8 cellular contexts compared by ENCODE assay signal in the genomic region with DNA sequence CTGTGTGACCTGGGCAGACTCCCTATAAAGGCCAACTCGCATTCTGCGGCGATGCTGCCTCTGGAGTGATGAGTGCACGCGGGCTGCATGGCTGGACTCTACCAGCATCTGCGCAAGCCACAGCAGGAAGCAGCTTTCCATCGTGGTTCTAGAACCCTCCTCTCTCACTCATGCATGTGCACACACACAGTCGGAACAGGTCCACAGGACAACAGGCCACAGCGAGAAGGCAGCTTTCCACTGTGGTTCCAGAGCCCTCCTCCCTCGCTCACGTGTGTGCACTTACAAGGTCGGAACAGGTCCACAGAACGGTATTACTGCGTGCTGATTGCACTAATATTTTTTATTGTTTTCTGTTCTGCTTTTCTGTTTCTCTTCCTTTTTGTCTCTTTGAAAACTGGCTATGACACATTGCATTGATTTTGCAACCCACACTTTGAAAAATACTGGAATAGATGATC.
DNase-seq lines count a peak whose midpoint lies in the region; ATAC-seq, FAIRE-seq and TF ChIP-seq lines count a peak whose summit lies in the region.
"Not testable (repeated sequence)": the region's sequence is repeated elsewhere in the genome, so short reads cannot be mapped to it uniquely, and the experiment has no call there.

No MANE protein-coding gene starts in this region.

- H2AFZ ChIP-seq in OCI-LY1 (ENCODE audit: low read length): not testable (repeated sequence)

- not testable (repeated sequence) for TF ChIP-seq CTCF in GM12865 (IDR thresholded peaks at IDR 0.05; ENCODE audit: insufficient read depth, low read depth, low read length, missing control alignments); OCI-LY1 (IDR thresholded peaks at IDR 0.05; ENCODE audit: low read length); kidney (IDR thresholded peaks at IDR 0.05; ENCODE audit: borderline replicate concordance, extremely low read depth, insufficient read depth); upper lobe of right lung (IDR thresholded peaks at IDR 0.05)

- peak overlapping the region; percentile 91 for H3K27ac ChIP-seq in OCI-LY1 (ENCODE audit: low read depth, low read length, poor library complexity, severe bottlenecking)
- not testable (repeated sequence) for H3K27ac ChIP-seq in kidney (ENCODE audit: low read depth in 2 of 2, low read length in 2 of 2); upper lobe of right lung

- not testable (repeated sequence) for H3K9me3 ChIP-seq in OCI-LY1 (ENCODE audit: low read length); kidney (ENCODE audit: control insufficient read depth in 1 of 2, low read length in 2 of 2); upper lobe of right lung

- peak; percentile 73 for DNase-seq in GM12865 (ENCODE audit: low read depth)
- peak; percentile 42 for DNase-seq in kidney
- not testable (repeated sequence) for DNase-seq in upper lobe of right lung

- not testable (repeated sequence) for H3K27me3 ChIP-seq in OCI-LY1 (ENCODE audit: insufficient read depth, low read length); upper lobe of right lung

- intact Hi-C loops in kidney (cut with DNase I); upper lobe of right lung (cut with DNase I): not testable (repeated sequence)

- H3K36me3 ChIP-seq in OCI-LY1 (ENCODE audit: insufficient read depth, low read length): peaks cover 15% of the 10 kb centered on the region; the same call in 1 of the 2 replicates
- H3K36me3 ChIP-seq in kidney (ENCODE audit: control insufficient read depth in 1 of 2, insufficient read depth in 2 of 2, low read length in 2 of 2); upper lobe of right lung: not testable (repeated sequence)

- peak; percentile 15 for TF ChIP-seq POLR2A in GM19193 (IDR thresholded peaks at IDR 0.05; ENCODE audit: extremely low read depth, insufficient read depth, insufficient read length)

- not testable (repeated sequence) for H3K79me2 ChIP-seq in OCI-LY1 (ENCODE audit: insufficient read depth, low read length)

- peaks cover 55% of the 10 kb centered on the region for H3K4me1 ChIP-seq in OCI-LY1 (ENCODE audit: insufficient read depth, low read length, severe bottlenecking)
- not testable (repeated sequence) for H3K4me1 ChIP-seq in kidney (ENCODE audit: control insufficient read depth in 1 of 2, insufficient read depth in 1 of 2, low read depth in 1 of 2, low read length in 2 of 2); upper lobe of right lung

- not testable (repeated sequence) for H3K4me3 ChIP-seq in GM12865 (ENCODE audit: low read depth, low read length); OCI-LY1 (ENCODE audit: low read depth, low read length, poor library complexity, severe bottlenecking); kidney (ENCODE audit: low read length in 2 of 2); upper lobe of right lung

- H3K9me2 ChIP-seq in OCI-LY1 (ENCODE audit: low read depth, low read length): not testable (repeated sequence)

- FAIRE-seq in kidney (lab: Jason Lieb, UNC): not testable (repeated sequence)

- ATAC-seq in GM21528 (IDR thresholded peaks at IDR 0.05; ENCODE audit: low FRiP score, unreplicated experiment): peak; percentile 60
- peak; percentile 69 for ATAC-seq in HG02885 (IDR thresholded peaks at IDR 0.05; ENCODE audit: poor library complexity, unreplicated experiment)
- ATAC-seq in HG03432 (IDR thresholded peaks at IDR 0.05; ENCODE audit: unreplicated experiment): peak; percentile 63
- peak; percentile 70 for ATAC-seq in upper lobe of right lung

- peak overlapping the region; percentile 25; the same call in 1 of the 2 replicates for H3K4me2 ChIP-seq in OCI-LY1 (ENCODE audit: low read length)

- not testable (repeated sequence) for H4K20me1 ChIP-seq in OCI-LY1 (ENCODE audit: insufficient read depth, low read length)

- H3F3A ChIP-seq in OCI-LY1 (ENCODE audit: insufficient read depth, low read length): not testable (repeated sequence)

- not testable (repeated sequence) for H3K9ac ChIP-seq in OCI-LY1 (ENCODE audit: low read length); kidney (ENCODE audit: low read length in 2 of 2)
